Comparison of ENCODE assay signal across 30 cellular contexts in genomic region chr2:167992258-167992657, GRCh38.
A peak's percentile ranks its signal among the peaks of the same experiment; 100 is the strongest.
DNase-seq lines count a peak whose midpoint lies in the region; ATAC-seq, FAIRE-seq and TF ChIP-seq lines count a peak whose summit lies in the region.
"Had no signal": no experiment of that assay in that cellular context is flagged by ENCODE, and none has a peak within 500 bp of the region (broad histone marks: within the 10 kb centered on the region; RNA-seq: fewer than 3 reads in every experiment).

No MANE protein-coding gene starts in this region.

- no peak overlapping the region for H3K27ac ChIP-seq in CD8-positive, alpha-beta memory T cell (ENCODE audit: low read depth, low read length)
- H3K27ac ChIP-seq: A549, Peyer's patch had no signal

- H3K27me3 Mint-ChIP-seq in nephron progenitor cell (ENCODE audit: low read depth, poor library complexity): peaks cover 2% of the 10 kb centered on the region
- H3K27me3 Mint-ChIP-seq in CD8-positive, alpha-beta memory T cell: no peaks in the 10 kb centered on the region
- H3K27me3 Mint-ChIP-seq: CD4-positive, alpha-beta memory T cell had no signal

- no peaks in the 10 kb centered on the region for H3K27me3 ChIP-seq in CD8-positive, alpha-beta memory T cell (ENCODE audit: insufficient read depth, low read length, poor library complexity, severe bottlenecking)
- H3K27me3 ChIP-seq: Peyer's patch had no signal

- ATAC-seq in GM18861 (IDR thresholded peaks at IDR 0.05; ENCODE audit: unreplicated experiment) (peak; percentile 51), HG03354 (IDR thresholded peaks at IDR 0.05; ENCODE audit: poor library complexity, severe bottlenecking, unreplicated experiment) (peak; percentile 66), HG02759 (IDR thresholded peaks at IDR 0.05; ENCODE audit: unreplicated experiment) (no peak)
- ATAC-seq: A549, K562 had no signal

- POLR2A ChIA-PET in CD8-positive, alpha-beta memory T cell (lab: Charles Lee): no interaction called here

- peak overlapping the region; percentile 11 for H3K27ac Mint-ChIP-seq in nephron progenitor cell
- H3K27ac Mint-ChIP-seq in CD8-positive, alpha-beta memory T cell: no peak overlapping the region
- H3K27ac Mint-ChIP-seq: HFFc6; T-helper 1 cell treated with Interleukin-12 subunit alpha and Interleukin-12 subunit beta and Interleukin-4 antibody, amounts not matched to agents 30 μg/mL and 1 μg/mL, for 36 hours had no signal

- DNase-seq in RCC 7860 (ENCODE audit: low spot score) (peak; percentile 19), nephron progenitor cell (no peak), NCI-H1417 (lab: John Stamatoyannopoulos, UW) (no peak)
- no peak for DNase-seq in CD8-positive, alpha-beta memory T cell
- DNase-seq: C1 segment of cervical spinal cord; CD4-positive, alpha-beta memory T cell; DMS 273 treated with DMSO at 0.1 percent for 48 hours; DMS79; GF-D8; GOT3; HFFc6; Kasumi-1; NCI-H1105 treated with DMSO at 0.1 percent for 48 hours; NCI-H1694; NCI-H2029 treated with DMSO at 0.1 percent for 48 hours; NCI-H446 treated with DMSO at 0.1 percent for 48 hours; NCI-H526; NCI-H82; OCI-M1; Peyer's patch; SK-N-SH; SW 1271 had no signal

- H3K36me3 Mint-ChIP-seq in nephron progenitor cell (ENCODE audit: low read depth): peaks cover 15% of the 10 kb centered on the region
- H3K36me3 Mint-ChIP-seq in CD8-positive, alpha-beta memory T cell: peaks cover 0 to 27% (median 23%) of the 10 kb centered on the region in 3 donors

- no peak for TF ChIP-seq CTCF in nephron progenitor cell (IDR thresholded peaks at IDR 0.05)

- H3K9me3 ChIP-seq in CD8-positive, alpha-beta memory T cell (ENCODE audit: low read length): no peaks in the 10 kb centered on the region
- H3K9me3 ChIP-seq: A549, HAP-1, Peyer's patch, SK-N-SH had no signal

- no peaks in the 10 kb centered on the region for H3K36me3 ChIP-seq in CD8-positive, alpha-beta memory T cell (ENCODE audit: insufficient read depth, low read length)
- H3K36me3 ChIP-seq: HAP-1, Peyer's patch had no signal

- no peaks in the 10 kb centered on the region for H3K9me3 Mint-ChIP-seq in nephron progenitor cell
- H3K9me3 Mint-ChIP-seq in CD8-positive, alpha-beta memory T cell: no peaks in the 10 kb centered on the region
- H3K9me3 Mint-ChIP-seq: CD4-positive, alpha-beta memory T cell; HFFc6; T-helper 1 cell treated with Interleukin-12 subunit alpha and Interleukin-12 subunit beta and Interleukin-4 antibody, amounts not matched to agents 30 μg/mL and 1 μg/mL, for 36 hours had no signal

- no peak overlapping the region for H3K4me3 Mint-ChIP-seq in nephron progenitor cell
- H3K4me3 Mint-ChIP-seq in CD8-positive, alpha-beta memory T cell: no peak overlapping the region
- H3K4me3 Mint-ChIP-seq: CD4-positive, alpha-beta memory T cell; HFFc6; T-helper 1 cell treated with Interleukin-12 subunit alpha and Interleukin-12 subunit beta and Interleukin-4 antibody, amounts not matched to agents 30 μg/mL and 1 μg/mL, for 36 hours had no signal

- H3K4me1 Mint-ChIP-seq in nephron progenitor cell: peaks cover 17% of the 10 kb centered on the region
- peaks cover 6 to 17% (median 16%) of the 10 kb centered on the region in 3 donors for H3K4me1 Mint-ChIP-seq in CD8-positive, alpha-beta memory T cell

- CTCF ChIA-PET in CD8-positive, alpha-beta memory T cell (lab: Charles Lee): no interaction called here

- H3K4me3 ChIP-seq in CD8-positive, alpha-beta memory T cell (ENCODE audit: low read length): no peak overlapping the region
- H3K4me3 ChIP-seq: A549, HAP-1, K562, Peyer's patch had no signal

- H3K4me1 ChIP-seq in CD8-positive, alpha-beta memory T cell (ENCODE audit: insufficient read depth, low read length): no peaks in the 10 kb centered on the region
- H3K4me1 ChIP-seq: A549, HAP-1, Peyer's patch had no signal

- FAIRE-seq in RCC 7860 (lab: Jason Lieb, UNC): peak; percentile 88
- FAIRE-seq: A549, GM18507, K562 had no signal
